21 cellular contexts compared by ENCODE assay signal in the genomic region with DNA sequence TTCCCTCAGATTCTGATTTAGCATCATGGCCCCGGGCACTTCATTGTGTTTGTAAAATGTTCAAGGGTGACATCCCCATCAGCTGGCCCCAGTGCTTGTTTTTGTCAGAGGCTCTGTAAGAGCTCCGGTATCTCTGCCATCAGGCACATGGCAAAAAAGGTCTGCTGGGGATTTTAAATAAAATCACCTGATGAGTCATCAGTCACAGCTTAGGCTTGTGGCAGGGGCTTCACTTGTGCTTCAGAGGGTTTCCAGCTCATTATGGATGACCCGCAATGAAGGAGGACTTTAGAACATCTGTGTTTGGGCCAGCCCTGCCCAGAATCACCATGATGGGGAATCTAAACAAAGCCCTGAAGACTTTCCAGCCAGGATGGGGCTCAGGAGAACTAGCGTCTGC.
DNase-seq lines count a peak whose midpoint lies in the region; ATAC-seq and TF ChIP-seq lines count a peak whose summit lies in the region.
"Had no signal": no experiment of that assay in that cellular context is flagged by ENCODE, and none has a peak within 500 bp of the region (broad histone marks: within the 10 kb centered on the region; RNA-seq: fewer than 3 reads in every experiment).

No MANE protein-coding gene starts in this region.

- H3K36me3 ChIP-seq in trophoblast cell (ENCODE audit: control insufficient read depth in 1 of 2, insufficient read depth in 2 of 2, low read length in 2 of 2): no peaks in the 10 kb centered on the region
- H3K36me3 ChIP-seq: BLaER1 treated with 17β-estradiol and CSF1 and Interleukin-3, amounts not matched to agents 10 nM and 100 nM; HAP-1; Peyer's patch had no signal

- no peak overlapping the region for H3K27ac Mint-ChIP-seq in activated CD8-positive, alpha-beta T cell treated with anti-CD3 and anti-CD28 coated beads for 36 hours
- no peak overlapping the region for H3K27ac Mint-ChIP-seq in activated CD8-positive, alpha-beta T cell treated with anti-CD3 and anti-CD28 coated beads, Interleukin-2, amount 10 ng/mL, durations not matched to agents 7 days and 5 days
- peak overlapping the region; percentile 9 for H3K27ac Mint-ChIP-seq in stimulated activated naive CD8-positive, alpha-beta T cell treated with anti-CD3 and anti-CD28 coated beads, Interleukin-15, Interleukin-2, amounts not matched to agents 100 ng/mL and 50 ng/mL, for 24 hours
- H3K27ac Mint-ChIP-seq: CD4-positive, alpha-beta T cell; HFFc6 had no signal

- H3K4me3 ChIP-seq in trophoblast cell (ENCODE audit: low read depth, low read length): no peak overlapping the region
- H3K4me3 ChIP-seq: BLaER1 treated with 17β-estradiol and CSF1 and Interleukin-3, amounts not matched to agents 10 nM and 100 nM; HAP-1; Peyer's patch had no signal

- H3K36me3 Mint-ChIP-seq in activated CD8-positive, alpha-beta T cell treated with anti-CD3 and anti-CD28 coated beads for 36 hours (ENCODE audit: low read depth): no peaks in the 10 kb centered on the region
- no peaks in the 10 kb centered on the region for H3K36me3 Mint-ChIP-seq in activated CD8-positive, alpha-beta T cell treated with anti-CD3 and anti-CD28 coated beads, Interleukin-2, amount 10 ng/mL, durations not matched to agents 7 days and 5 days (ENCODE audit: low read depth)
- no peaks in the 10 kb centered on the region for H3K36me3 Mint-ChIP-seq in stimulated activated naive CD8-positive, alpha-beta T cell treated with anti-CD3 and anti-CD28 coated beads, Interleukin-15, Interleukin-2, amounts not matched to agents 100 ng/mL and 50 ng/mL, for 24 hours (ENCODE audit: low read depth)

- no peak overlapping the region for H2BK120ac ChIP-seq in trophoblast cell (ENCODE audit: insufficient read depth, low read length, poor library complexity)

- peaks cover 1% of the 10 kb centered on the region for H3K27me3 Mint-ChIP-seq in activated CD8-positive, alpha-beta T cell treated with anti-CD3 and anti-CD28 coated beads for 36 hours
- peaks cover 4% of the 10 kb centered on the region for H3K27me3 Mint-ChIP-seq in activated CD8-positive, alpha-beta T cell treated with anti-CD3 and anti-CD28 coated beads, Interleukin-2, amount 10 ng/mL, durations not matched to agents 7 days and 5 days (ENCODE audit: low read depth)
- no peaks in the 10 kb centered on the region for H3K27me3 Mint-ChIP-seq in stimulated activated naive CD8-positive, alpha-beta T cell treated with anti-CD3 and anti-CD28 coated beads, Interleukin-15, Interleukin-2, amounts not matched to agents 100 ng/mL and 50 ng/mL, for 24 hours

- H3K27ac ChIP-seq in trophoblast cell (ENCODE audit: low read depth, low read length): no peak overlapping the region
- H3K27ac ChIP-seq: BLaER1 treated with 17β-estradiol and CSF1 and Interleukin-3, amounts not matched to agents 10 nM and 100 nM; Peyer's patch had no signal

- H3K14ac ChIP-seq in trophoblast cell (ENCODE audit: low read length): no peak overlapping the region

- POLR2A ChIA-PET in activated CD8-positive, alpha-beta T cell treated with anti-CD3 and anti-CD28 coated beads for 36 hours (lab: Charles Lee): no interaction called here
- POLR2A ChIA-PET in activated CD8-positive, alpha-beta T cell treated with anti-CD3 and anti-CD28 coated beads, Interleukin-2, amount 10 ng/mL, durations not matched to agents 7 days and 5 days (lab: Charles Lee): no interaction called here

- WGBS in trophoblast cell (ENCODE audit: extremely low coverage, insufficient coverage, insufficient read length): no CpG with 5 or more reads among the region's 4 CpGs

- H2BK12ac ChIP-seq in trophoblast cell (ENCODE audit: low read length): no peak overlapping the region

- peaks cover 4% of the 10 kb centered on the region for H3K79me1 ChIP-seq in trophoblast cell (ENCODE audit: low read length)

- H3K4me1 Mint-ChIP-seq in activated CD8-positive, alpha-beta T cell treated with anti-CD3 and anti-CD28 coated beads for 36 hours (ENCODE audit: low read depth): peaks cover 18% of the 10 kb centered on the region
- no peaks in the 10 kb centered on the region for H3K4me1 Mint-ChIP-seq in activated CD8-positive, alpha-beta T cell treated with anti-CD3 and anti-CD28 coated beads, Interleukin-2, amount 10 ng/mL, durations not matched to agents 7 days and 5 days (ENCODE audit: low read depth)
- H3K4me1 Mint-ChIP-seq in stimulated activated naive CD8-positive, alpha-beta T cell treated with anti-CD3 and anti-CD28 coated beads, Interleukin-15, Interleukin-2, amounts not matched to agents 100 ng/mL and 50 ng/mL, for 24 hours (ENCODE audit: low read depth): peaks cover 19% of the 10 kb centered on the region

- no peak overlapping the region for H3K4me2 ChIP-seq in trophoblast cell (ENCODE audit: low read length)

- H3K23ac ChIP-seq in trophoblast cell (ENCODE audit: low read length): no peak overlapping the region

- no peak overlapping the region for H2BK5ac ChIP-seq in trophoblast cell (ENCODE audit: low read depth, low read length, poor library complexity)

- no peak overlapping the region for H3K4me3 Mint-ChIP-seq in activated CD8-positive, alpha-beta T cell treated with anti-CD3 and anti-CD28 coated beads for 36 hours
- H3K4me3 Mint-ChIP-seq in activated CD8-positive, alpha-beta T cell treated with anti-CD3 and anti-CD28 coated beads, Interleukin-2, amount 10 ng/mL, durations not matched to agents 7 days and 5 days: no peak overlapping the region
- no peak overlapping the region for H3K4me3 Mint-ChIP-seq in stimulated activated naive CD8-positive, alpha-beta T cell treated with anti-CD3 and anti-CD28 coated beads, Interleukin-15, Interleukin-2, amounts not matched to agents 100 ng/mL and 50 ng/mL, for 24 hours
- H3K4me3 Mint-ChIP-seq: CD4-positive, alpha-beta T cell; HFFc6 had no signal

- H2AFZ ChIP-seq in trophoblast cell (ENCODE audit: insufficient read depth, low read length, poor library complexity): no peak overlapping the region

- no peak overlapping the region for H3K9ac ChIP-seq in trophoblast cell (ENCODE audit: low read length)
- H3K9ac ChIP-seq: BLaER1 treated with 17β-estradiol and CSF1 and Interleukin-3, amounts not matched to agents 10 nM and 100 nM had no signal

- H3K4me1 ChIP-seq in trophoblast cell (ENCODE audit: control insufficient read depth in 1 of 2, insufficient read depth in 2 of 2, low read length in 2 of 2): peaks cover 18 to 19% of the 10 kb centered on the region in 2 experiments
- H3K4me1 ChIP-seq: HAP-1 had no signal

- H3K27me3 ChIP-seq in trophoblast cell (ENCODE audit: insufficient read depth, low read length): no peaks in the 10 kb centered on the region
- H3K27me3 ChIP-seq: BLaER1 treated with 17β-estradiol and CSF1 and Interleukin-3, amounts not matched to agents 10 nM and 100 nM; Peyer's patch had no signal

- no peak overlapping the region for H3K18ac ChIP-seq in trophoblast cell (ENCODE audit: low read length)

- H4K91ac ChIP-seq in trophoblast cell (ENCODE audit: low read depth, low read length): no peak overlapping the region

- intact Hi-C loops in activated CD8-positive, alpha-beta T cell treated with anti-CD3 and anti-CD28 coated beads for 36 hours (cut with micrococcal nuclease): no loop called here
- intact Hi-C loops in Right ventricle myocardium inferior (cut with DNase I): no loop called here

- DNase-seq in activated CD8-positive, alpha-beta T cell treated with anti-CD3 and anti-CD28 coated beads for 36 hours: peak; percentile 25
- no peak for DNase-seq in activated CD8-positive, alpha-beta T cell treated with anti-CD3 and anti-CD28 coated beads, Interleukin-2, amount 10 ng/mL, durations not matched to agents 7 days and 5 days
- peak; percentile 34 for DNase-seq in SK-N-DZ (ENCODE audit: low spot score)
- DNase-seq in trophoblast cell: no peak
- DNase-seq in Right ventricle myocardium inferior (ENCODE audit: missing footprints): no peak
- no peak for DNase-seq in SW 1271 (lab: John Stamatoyannopoulos, UW)
- DNase-seq: 8988T; CD4-positive, alpha-beta T cell; GOT3; HFFc6; KG1; NCI-H1048; NCI-H1417 treated with DMSO at 0.1 percent for 48 hours; NCI-H1694 treated with DMSO at 0.1 percent for 48 hours; NCI-H2227 treated with DMSO at 0.1 percent for 48 hours; NCI-H526 treated with DMSO at 0.1 percent for 48 hours; Peyer's patch had no signal

- no peak overlapping the region for H4K8ac ChIP-seq in trophoblast cell (ENCODE audit: low read depth, low read length)

- no peak overlapping the region for H3K4ac ChIP-seq in trophoblast cell (ENCODE audit: low read depth, low read length)

- ATAC-seq in activated CD8-positive, alpha-beta T cell treated with anti-CD3 and anti-CD28 coated beads for 36 hours: peak; percentile 48
- ATAC-seq in activated CD8-positive, alpha-beta T cell treated with anti-CD3 and anti-CD28 coated beads, Interleukin-2, amount 10 ng/mL, durations not matched to agents 7 days and 5 days: no peak
- ATAC-seq in GM18868 (IDR thresholded peaks at IDR 0.05; ENCODE audit: unreplicated experiment) (peak; percentile 53), Right ventricle myocardium inferior (no peak)

- no peak overlapping the region for H2AK5ac ChIP-seq in trophoblast cell (ENCODE audit: low read length)

- H3K9me3 ChIP-seq in trophoblast cell (ENCODE audit: insufficient read depth, low read depth, low read length): no peaks in the 10 kb centered on the region
- H3K9me3 ChIP-seq: BLaER1 treated with 17β-estradiol and CSF1 and Interleukin-3, amounts not matched to agents 10 nM and 100 nM; HAP-1; Peyer's patch had no signal

- no peak for TF ChIP-seq CTCF in activated CD8-positive, alpha-beta T cell treated with anti-CD3 and anti-CD28 coated beads for 36 hours (IDR thresholded peaks at IDR 0.05)

- H3K9me3 Mint-ChIP-seq in activated CD8-positive, alpha-beta T cell treated with anti-CD3 and anti-CD28 coated beads for 36 hours: peaks cover 3% of the 10 kb centered on the region
- no peaks in the 10 kb centered on the region for H3K9me3 Mint-ChIP-seq in activated CD8-positive, alpha-beta T cell treated with anti-CD3 and anti-CD28 coated beads, Interleukin-2, amount 10 ng/mL, durations not matched to agents 7 days and 5 days (ENCODE audit: insufficient read depth)
- H3K9me3 Mint-ChIP-seq in stimulated activated naive CD8-positive, alpha-beta T cell treated with anti-CD3 and anti-CD28 coated beads, Interleukin-15, Interleukin-2, amounts not matched to agents 100 ng/mL and 50 ng/mL, for 24 hours: no peaks in the 10 kb centered on the region

- CTCF ChIA-PET in activated CD8-positive, alpha-beta T cell treated with anti-CD3 and anti-CD28 coated beads for 36 hours (lab: Charles Lee): interaction anchor here (2.0 kb wide), 1 partner anchor 14 kb away, joined by 4 read pairs; no protein-coding TSS in a partner anchor
- CTCF ChIA-PET in activated CD8-positive, alpha-beta T cell treated with anti-CD3 and anti-CD28 coated beads, Interleukin-2, amount 10 ng/mL, durations not matched to agents 7 days and 5 days (lab: Charles Lee): no interaction called here

- no peaks in the 10 kb centered on the region for H3K79me2 ChIP-seq in trophoblast cell (ENCODE audit: control insufficient read depth, insufficient read depth, low read length, poor library complexity)

- H4K12ac ChIP-seq in trophoblast cell (ENCODE audit: low read depth, low read length): no peak overlapping the region

Comparison
In these comparisons a context has a peak if more than half of its experiments do, and no peak if none do; other contexts are left out.
1. ATAC-seq: peak in activated CD8-positive, alpha-beta T cell treated with anti-CD3 and anti-CD28 coated beads for 36 hours (single experiment) and GM18868 (single experiment); none in activated CD8-positive, alpha-beta T cell treated with anti-CD3 and anti-CD28 coated beads, Interleukin-2, amount 10 ng/mL, durations not matched to agents 7 days and 5 days (single experiment) and Right ventricle myocardium inferior (single experiment).
2. DNase-seq: peak in activated CD8-positive, alpha-beta T cell treated with anti-CD3 and anti-CD28 coated beads for 36 hours (single experiment) and SK-N-DZ (single experiment); none in activated CD8-positive, alpha-beta T cell treated with anti-CD3 and anti-CD28 coated beads, Interleukin-2, amount 10 ng/mL, durations not matched to agents 7 days and 5 days (single experiment), trophoblast cell (0 of 2), Right ventricle myocardium inferior (single experiment) and SW 1271 (0 of 2).